ENCODE assay signal across 10 cellular contexts in genomic region chr1:152109998-152110294, GRCh38. TPM values are rescaled to one million over a fixed set of nuclear protein-coding genes. Genes with fewer than 3 reads are reported as not detected.
A peak's percentile ranks its signal among the peaks of the same experiment; 100 is the strongest.
DNase-seq lines count a peak whose midpoint lies in the region; ATAC-seq and TF ChIP-seq lines count a peak whose summit lies in the region.
"Had no signal": no experiment of that assay in that cellular context is flagged by ENCODE, and none has a peak within 500 bp of the region (broad histone marks: within the 10 kb centered on the region; RNA-seq: fewer than 3 reads in every experiment).

No MANE protein-coding gene starts in this region.

- in situ Hi-C loops in astrocyte of the spinal cord (cut with HindIII; ENCODE audit: low sequenced_read_pairs): no loop called here

- DNase-seq in heart left ventricle: no peak
- no peak for DNase-seq in right atrium auricular region (ENCODE audit: low spot score)
- DNase-seq in astrocyte of the spinal cord (ENCODE audit: low read depth, low spot score): no peak
- DNase-seq in lower leg skin (ENCODE audit: low spot score in 2 of 2): no peak
- no peak for DNase-seq in upper lobe of right lung
- no peak for DNase-seq in left lobe of liver (ENCODE audit: low spot score)
- DNase-seq in natural killer cell treated with Interleukin-12 subunit alpha and Interleukin-12 subunit beta and Interleukin-15 and Interleukin-18, amount 100 ng/mL, for 72 hours (ENCODE audit: low spot score): no peak

- ATAC-seq in heart left ventricle (no peak), upper lobe of right lung (no peak), left lobe of liver (no peak), HG02884 (IDR thresholded peaks at IDR 0.05; ENCODE audit: unreplicated experiment) (no peak)
- no peak for ATAC-seq in natural killer cell treated with Interleukin-12 subunit alpha and Interleukin-12 subunit beta and Interleukin-15 and Interleukin-18, amount 100 ng/mL, for 72 hours

- peaks cover 9% of the 10 kb centered on the region for H3K36me3 Mint-ChIP-seq in natural killer cell treated with Interleukin-12 subunit alpha and Interleukin-12 subunit beta and Interleukin-15 and Interleukin-18, amount 100 ng/mL, for 72 hours

- H3K27ac Mint-ChIP-seq in natural killer cell treated with Interleukin-12 subunit alpha and Interleukin-12 subunit beta and Interleukin-15 and Interleukin-18, amount 100 ng/mL, for 72 hours: no peak overlapping the region
- H3K27ac Mint-ChIP-seq: activated T-helper 17 cell treated with anti-CD3 and anti-CD28 coated beads, Interleukin-2, amount 50 U/mL, for 72 hours had no signal

- H3K27ac ChIP-seq in heart left ventricle (no peak overlapping the region), right atrium auricular region (no peak overlapping the region), upper lobe of right lung (no peak overlapping the region)

- H3K27me3 ChIP-seq in heart left ventricle: peaks cover 44 to 100% (median 89%) of the 10 kb centered on the region in 9 donors
- peaks cover 41 to 46% of the 10 kb centered on the region in 2 donors for H3K27me3 ChIP-seq in right atrium auricular region
- H3K27me3 ChIP-seq in upper lobe of right lung: peaks cover 92% of the 10 kb centered on the region

- H3K4me1 ChIP-seq in heart left ventricle (peaks cover 5 to 49% (median 29%) of the 10 kb centered on the region in 12 donors), right atrium auricular region (peaks cover 0 to 54% of the 10 kb centered on the region in 2 donors), upper lobe of right lung (peaks cover 33% of the 10 kb centered on the region)

- TF ChIP-seq CTCF in heart left ventricle (IDR thresholded peaks at IDR 0.05) (no peak), right atrium auricular region (IDR thresholded peaks at IDR 0.05) (no peak), astrocyte of the spinal cord (IDR thresholded peaks at IDR 0.05; ENCODE audit: low read depth, low read length) (no peak), lower leg skin (IDR thresholded peaks at IDR 0.05) (no peak), upper lobe of right lung (IDR thresholded peaks at IDR 0.05) (no peak)

- H3K9me3 ChIP-seq in heart left ventricle (peaks cover 0 to 22% (median 8%) of the 10 kb centered on the region in 12 donors), right atrium auricular region (peaks cover 0 to 25% of the 10 kb centered on the region in 2 donors), upper lobe of right lung (peaks cover 6% of the 10 kb centered on the region)

- H3K4me3 Mint-ChIP-seq in natural killer cell treated with Interleukin-12 subunit alpha and Interleukin-12 subunit beta and Interleukin-15 and Interleukin-18, amount 100 ng/mL, for 72 hours: no peak overlapping the region
- H3K4me3 Mint-ChIP-seq: activated T-helper 17 cell treated with anti-CD3 and anti-CD28 coated beads, Interleukin-2, amount 50 U/mL, for 72 hours had no signal

- H3K36me3 ChIP-seq in heart left ventricle (no peaks in the 10 kb centered on the region), right atrium auricular region (no peaks in the 10 kb centered on the region), upper lobe of right lung (no peaks in the 10 kb centered on the region)

- peaks cover 6 to 7% of the 10 kb centered on the region in 2 donors for H3K4me1 Mint-ChIP-seq in natural killer cell treated with Interleukin-12 subunit alpha and Interleukin-12 subunit beta and Interleukin-15 and Interleukin-18, amount 100 ng/mL, for 72 hours (ENCODE audit: low read depth in 2 of 2)
- H3K4me1 Mint-ChIP-seq: activated T-helper 17 cell treated with anti-CD3 and anti-CD28 coated beads, Interleukin-2, amount 50 U/mL, for 72 hours had no signal

- H3K9me3 Mint-ChIP-seq in natural killer cell treated with Interleukin-12 subunit alpha and Interleukin-12 subunit beta and Interleukin-15 and Interleukin-18, amount 100 ng/mL, for 72 hours: no peaks in the 10 kb centered on the region

- peak overlapping the region; percentile 18 to 59 (median 46) for H3K4me3 ChIP-seq in heart left ventricle
- peak overlapping the region in 1 of 2 donors; percentile 50 for H3K4me3 ChIP-seq in right atrium auricular region
- peak overlapping the region; percentile 42 for H3K4me3 ChIP-seq in astrocyte of the spinal cord (ENCODE audit: low read depth, low read length)
- peak overlapping the region; percentile 20 for H3K4me3 ChIP-seq in lower leg skin (ENCODE audit: low read depth, poor library complexity, severe bottlenecking)
- H3K4me3 ChIP-seq in upper lobe of right lung: peak overlapping the region; percentile 55

- WGBS in heart left ventricle, 4 donors: 7 to 21% (median 10%) methylated on average over 15 of the region's 15 CpGs
- WGBS in lower leg skin, 2 donors: 5 to 12% methylated on average over 15 of the region's 15 CpGs

- intact Hi-C loops in heart left ventricle (cut with DNase I) (loop anchor here in 2 of 10 donors (5.0 to 10.0 kb wide), 2 partner anchors 43 to 55 kb away; no protein-coding TSS in a partner anchor), lower leg skin (cut with DNase I; ENCODE audit: low total_unique reads) (no loop called here), upper lobe of right lung (cut with DNase I) (no loop called here)

- H3K27me3 Mint-ChIP-seq in natural killer cell treated with Interleukin-12 subunit alpha and Interleukin-12 subunit beta and Interleukin-15 and Interleukin-18, amount 100 ng/mL, for 72 hours: peaks cover 16 to 18% of the 10 kb centered on the region in 2 donors

- TF ChIP-seq POLR2A in heart left ventricle (IDR thresholded peaks at IDR 0.05): no peak
- TF ChIP-seq POLR2A in lower leg skin (IDR thresholded peaks at IDR 0.05): no peak

RNA-seq across cellular contexts. Expression of gene TCHH, which starts 5.3 kb away (rescaled TPM):
- under 1 TPM in 2 of 9 donors, not detected in 7; 0.05 TPM for total RNA-seq in heart left ventricle
- polyA plus RNA-seq in heart left ventricle: under 1 TPM in 1 of 2 donors, not detected in 1; 0.01 TPM
- under 1 TPM; 0.04 to 0.12 TPM for total RNA-seq in right atrium auricular region
- 10 to 100 TPM in 1 of 4 donors, 1 to 10 TPM in 1, under 1 TPM in 2; 0.39 to 29.5 (median 1.2) TPM for total RNA-seq in lower leg skin
- total RNA-seq in upper lobe of right lung: 0.20 TPM
- total RNA-seq in left lobe of liver: 0.08 TPM
- under 1 TPM in 1 of 2 donors, not detected in 1; 0.08 TPM for total RNA-seq in natural killer cell treated with Interleukin-12 subunit alpha and Interleukin-12 subunit beta and Interleukin-15 and Interleukin-18, amount 100 ng/mL, for 72 hours

RNA-seq across cellular contexts. Expression of gene TCHHL1, which starts 21.1 kb away (rescaled TPM):
- total RNA-seq in heart left ventricle: not detected
- polyA plus RNA-seq in heart left ventricle: not detected
- total RNA-seq in right atrium auricular region: not detected
- total RNA-seq in lower leg skin: 1 to 10 TPM in 1 of 4 donors, not detected in 3; 6.6 TPM
- total RNA-seq in upper lobe of right lung: not detected
- total RNA-seq in left lobe of liver: not detected
- not detected for total RNA-seq in natural killer cell treated with Interleukin-12 subunit alpha and Interleukin-12 subunit beta and Interleukin-15 and Interleukin-18, amount 100 ng/mL, for 72 hours
- total RNA-seq: activated T-helper 17 cell treated with anti-CD3 and anti-CD28 coated beads, Interleukin-2, amount 50 U/mL, for 72 hours; liver had no signal
- polyA plus RNA-seq: liver had no signal

RNA-seq across cellular contexts. Expression of gene RPTN, which starts 49.1 kb away (rescaled TPM):
- not detected for total RNA-seq in heart left ventricle
- not detected for polyA plus RNA-seq in heart left ventricle
- total RNA-seq in right atrium auricular region: not detected
- 10 to 100 TPM; 17.3 to 30.4 (median 22.1) TPM for total RNA-seq in lower leg skin
- not detected for total RNA-seq in upper lobe of right lung
- not detected for total RNA-seq in left lobe of liver
- not detected for total RNA-seq in natural killer cell treated with Interleukin-12 subunit alpha and Interleukin-12 subunit beta and Interleukin-15 and Interleukin-18, amount 100 ng/mL, for 72 hours
- total RNA-seq: activated T-helper 17 cell treated with anti-CD3 and anti-CD28 coated beads, Interleukin-2, amount 50 U/mL, for 72 hours; liver had no signal
- polyA plus RNA-seq: liver had no signal

Comparison
In these comparisons a context has a peak if more than half of its experiments do, and no peak if none do; other contexts are left out.
1. RNA of gene RPTN, which starts 49.1 kb away (total RNA-seq): 17.3 to 30.4 TPM in lower leg skin; not detected in heart left ventricle, not detected in right atrium auricular region, not detected in upper lobe of right lung (single experiment), not detected in left lobe of liver (single experiment) and not detected in natural killer cell treated with Interleukin-12 subunit alpha and Interleukin-12 subunit beta and Interleukin-15 and Interleukin-18, amount 100 ng/mL, for 72 hours; every median in the first group is over 10 times any median in the second.